In the genomic region with DNA sequence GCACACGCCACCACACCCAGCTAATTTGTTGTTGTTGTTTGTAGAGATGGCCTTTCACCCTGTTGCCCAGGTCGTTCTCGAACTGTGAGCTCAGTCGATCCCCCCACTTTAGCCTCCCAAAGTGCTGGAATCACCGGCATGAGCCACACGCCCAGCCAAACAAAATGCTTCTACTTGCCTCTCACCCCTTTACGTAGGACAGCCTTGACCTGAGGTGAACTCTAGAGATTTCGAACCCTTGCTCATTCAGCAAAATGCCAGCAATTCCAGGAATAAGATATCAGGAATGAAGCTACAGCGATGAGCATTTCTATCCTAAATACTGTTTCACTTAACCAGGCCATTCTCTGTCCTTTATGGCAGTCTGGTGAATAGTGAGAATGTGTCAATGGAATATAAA, we compare ENCODE assay signal across 21 cellular contexts.
DNase-seq lines count a peak whose midpoint lies in the region; ATAC-seq and TF ChIP-seq lines count a peak whose summit lies in the region.
"Had no signal": no experiment of that assay in that cellular context is flagged by ENCODE, and none has a peak within 500 bp of the region (broad histone marks: within the 10 kb centered on the region; RNA-seq: fewer than 3 reads in every experiment).

No MANE protein-coding gene starts in this region.

- peaks cover 4% of the 10 kb centered on the region for H3K27me3 Mint-ChIP-seq in activated CD8-positive, alpha-beta memory T cell treated with anti-CD3 and anti-CD28 coated beads, Interleukin-2, amount 10 ng/mL, durations not matched to agents 7 days and 5 days
- H3K27me3 Mint-ChIP-seq: CD4-positive, alpha-beta T cell had no signal

- WGBS in esophagus muscularis mucosa, result 91% methylated on average over 9 of the region's 9 CpGs

- no peak overlapping the region for H3K4me3 Mint-ChIP-seq in activated CD8-positive, alpha-beta memory T cell treated with anti-CD3 and anti-CD28 coated beads, Interleukin-2, amount 10 ng/mL, durations not matched to agents 7 days and 5 days
- H3K4me3 Mint-ChIP-seq: CD4-positive, alpha-beta T cell had no signal

- H3K4me1 ChIP-seq in esophagus muscularis mucosa (no peaks in the 10 kb centered on the region), osteoblast (ENCODE audit: insufficient read depth, low read length) (no peaks in the 10 kb centered on the region)
- H3K4me1 ChIP-seq: Caco-2 had no signal

- no peak for ATAC-seq in activated CD8-positive, alpha-beta memory T cell treated with anti-CD3 and anti-CD28 coated beads, Interleukin-2, amount 10 ng/mL, durations not matched to agents 7 days and 5 days
- ATAC-seq in GM19351 (IDR thresholded peaks at IDR 0.05; ENCODE audit: unreplicated experiment), result no peak

- TF ChIP-seq EP300 in esophagus muscularis mucosa (IDR thresholded peaks at IDR 0.05), result no peak

- H3K36me3 Mint-ChIP-seq in activated CD8-positive, alpha-beta memory T cell treated with anti-CD3 and anti-CD28 coated beads, Interleukin-2, amount 10 ng/mL, durations not matched to agents 7 days and 5 days, result no peaks in the 10 kb centered on the region

- no peaks in the 10 kb centered on the region for H4K20me1 ChIP-seq in osteoblast (ENCODE audit: insufficient read depth, low read length)

- H3K4me3 ChIP-seq in esophagus muscularis mucosa, result no peak overlapping the region
- H3K4me3 ChIP-seq in osteoblast (ENCODE audit: insufficient read depth, low read length), result no peak overlapping the region

- no peak overlapping the region for H3K27ac Mint-ChIP-seq in activated CD8-positive, alpha-beta memory T cell treated with anti-CD3 and anti-CD28 coated beads, Interleukin-2, amount 10 ng/mL, durations not matched to agents 7 days and 5 days
- H3K27ac Mint-ChIP-seq: CD4-positive, alpha-beta T cell had no signal

- TF ChIP-seq POLR2A in esophagus muscularis mucosa (IDR thresholded peaks at IDR 0.05; ENCODE audit: low read depth), result no peak

- H3K27me3 ChIP-seq in esophagus muscularis mucosa (no peaks in the 10 kb centered on the region), osteoblast (ENCODE audit: insufficient read depth, low read length) (no peaks in the 10 kb centered on the region)

- H3K36me3 ChIP-seq in esophagus muscularis mucosa, result peaks cover 0 to 87% (median 53%) of the 10 kb centered on the region in 4 donors
- H3K36me3 ChIP-seq in osteoblast (ENCODE audit: insufficient read depth, low read length), result peaks cover 61% of the 10 kb centered on the region

- no peak overlapping the region for H3K4me2 ChIP-seq in osteoblast (ENCODE audit: insufficient read depth, low read length)

- TF ChIP-seq CTCF in esophagus muscularis mucosa (IDR thresholded peaks at IDR 0.05), result no peak
- TF ChIP-seq CTCF in osteoblast (IDR thresholded peaks at IDR 0.05; ENCODE audit: extremely low read depth, low read depth, low read length), result no peak

- H3K79me2 ChIP-seq in osteoblast (ENCODE audit: insufficient read depth, low read length), result no peaks in the 10 kb centered on the region

- CTCF ChIA-PET in activated CD8-positive, alpha-beta memory T cell treated with anti-CD3 and anti-CD28 coated beads, Interleukin-2, amount 10 ng/mL, durations not matched to agents 7 days and 5 days (lab: Charles Lee), result interaction anchor here (0.6 kb wide), 1 partner anchor 46 kb away, joined by 4 read pairs; no protein-coding TSS in a partner anchor

- H3K27ac ChIP-seq in esophagus muscularis mucosa (replicated peaks in 1 of 4), result no peak overlapping the region
- no peak overlapping the region for H3K27ac ChIP-seq in osteoblast (ENCODE audit: low read depth, low read length)
- H3K27ac ChIP-seq: HL-60 had no signal

- H3K4me1 Mint-ChIP-seq in activated CD8-positive, alpha-beta memory T cell treated with anti-CD3 and anti-CD28 coated beads, Interleukin-2, amount 10 ng/mL, durations not matched to agents 7 days and 5 days, result no peaks in the 10 kb centered on the region

- no peaks in the 10 kb centered on the region for H3K9me3 Mint-ChIP-seq in activated CD8-positive, alpha-beta memory T cell treated with anti-CD3 and anti-CD28 coated beads, Interleukin-2, amount 10 ng/mL, durations not matched to agents 7 days and 5 days (ENCODE audit: low read depth)
- H3K9me3 Mint-ChIP-seq: CD4-positive, alpha-beta T cell had no signal

- no peak overlapping the region for H2AFZ ChIP-seq in osteoblast (ENCODE audit: low read length)

- intact Hi-C loops in esophagus muscularis mucosa (cut with DNase I), result no loop called here

- H3K9me3 ChIP-seq in esophagus muscularis mucosa, result no peaks in the 10 kb centered on the region
- no peaks in the 10 kb centered on the region for H3K9me3 ChIP-seq in osteoblast (ENCODE audit: low read depth, low read length)
- H3K9me3 ChIP-seq: Caco-2 had no signal

- DNase-seq in activated CD8-positive, alpha-beta memory T cell treated with anti-CD3 and anti-CD28 coated beads, Interleukin-2, amount 10 ng/mL, durations not matched to agents 7 days and 5 days, result peak; percentile 7
- DNase-seq in activated CD8-positive, alpha-beta memory T cell treated with anti-CD3 and anti-CD28 coated beads, Interleukin-2, amount 50 U/mL, for 4 hours, result no peak
- DNase-seq in esophagus muscularis mucosa (ENCODE audit: extremely low spot score) (peak; percentile 57), osteoblast (ENCODE audit: insufficient read length, low spot score, missing footprints) (peak; percentile 39), hepatic stellate cell (ENCODE audit: low spot score) (no peak), ACHN (no peak)
- DNase-seq: Caco-2; CD4-positive, alpha-beta T cell; DMS153; GF-D8; GOT3; IMR-90; NCI-H1417 treated with DMSO at 0.1 percent for 48 hours; NCI-H187 treated with DMSO at 0.1 percent for 48 hours; NCI-H226; NCI-H524; NCI-H82; OCI-M1; SHP77 treated with DMSO at 0.1 percent for 48 hours had no signal

- in situ Hi-C loops in ACHN (cut with HindIII; ENCODE audit: low pct_ligation_motif_present, low pct_unique_long_range_greater_than_20kb, low sequenced_read_pairs), result no loop called here

Comparison
In these comparisons a context has a peak if more than half of its experiments do, and no peak if none do; other contexts are left out.
1. DNase-seq: peak in activated CD8-positive, alpha-beta memory T cell treated with anti-CD3 and anti-CD28 coated beads, Interleukin-2, amount 10 ng/mL, durations not matched to agents 7 days and 5 days (single experiment), esophagus muscularis mucosa (single experiment) and osteoblast (single experiment); none in activated CD8-positive, alpha-beta memory T cell treated with anti-CD3 and anti-CD28 coated beads, Interleukin-2, amount 50 U/mL, for 4 hours (single experiment), hepatic stellate cell (single experiment) and ACHN (single experiment).